Comparison of ENCODE assay signal across 12 cellular contexts in genomic region chr14:54220697-54221431, GRCh38.
DNase-seq lines count a peak whose midpoint lies in the region; ATAC-seq and TF ChIP-seq lines count a peak whose summit lies in the region.
"Had no signal": no experiment of that assay in that cellular context is flagged by ENCODE, and none has a peak within 500 bp of the region (broad histone marks: within the 10 kb centered on the region; RNA-seq: fewer than 3 reads in every experiment).

No MANE protein-coding gene starts in this region.

- no peak for TF ChIP-seq CTCF in heart right ventricle (IDR thresholded peaks at IDR 0.05)
- no peak for TF ChIP-seq CTCF in fibroblast of lung (conservative IDR thresholded peaks at IDR 0.05 in 1 of 2, IDR thresholded peaks at IDR 0.05 in 1 of 2; ENCODE audit: low read depth in 1 of 2, low read length in 2 of 2)
- no peak for TF ChIP-seq CTCF in nephron progenitor cell (IDR thresholded peaks at IDR 0.05)
- no peak for TF ChIP-seq CTCF in upper lobe of right lung (IDR thresholded peaks at IDR 0.05)

- no peak for ATAC-seq in heart right ventricle
- no peak for ATAC-seq in left cardiac atrium
- no peak for ATAC-seq in upper lobe of right lung
- ATAC-seq in GM21381 (IDR thresholded peaks at IDR 0.05; ENCODE audit: unreplicated experiment), result no peak

- peak overlapping the region; percentile 82 for H3K4me3 Mint-ChIP-seq in nephron progenitor cell

- intact Hi-C loops in heart right ventricle (cut with DNase I), result loop anchor here in 1 of 10 donors (10.0 kb wide), 1 partner anchor 104 kb away; no protein-coding TSS in a partner anchor
- intact Hi-C loops in left cardiac atrium (cut with DNase I), result no loop called here
- intact Hi-C loops in upper lobe of right lung (cut with DNase I), result no loop called here

- WGBS in heart right ventricle, 2 donors, result 29 to 36% methylated on average over 5 of the region's 5 CpGs

- no peak overlapping the region for H3K9ac ChIP-seq in fibroblast of lung (ENCODE audit: insufficient read depth, low read length)

- no peaks in the 10 kb centered on the region for H4K20me1 ChIP-seq in fibroblast of lung (ENCODE audit: control insufficient read depth, extremely low read depth, insufficient read depth, low read length)

- H3K79me2 ChIP-seq in fibroblast of lung (ENCODE audit: control insufficient read depth, insufficient read depth, low read length), result no peaks in the 10 kb centered on the region

- H3K4me3 ChIP-seq in heart right ventricle (peak overlapping the region in 9 of 10 donors; percentile 19 to 48 (median 27)), fibroblast of lung (replicated peaks in 1 of 4; ENCODE audit: control extremely low read depth in 1 of 4, insufficient read depth in 1 of 4, low read depth in 3 of 4, low read length in 4 of 4) (peak overlapping the region in 2 of 4 experiments; percentile 43 to 64), upper lobe of right lung (peak overlapping the region; percentile 33)

- DNase-seq in heart right ventricle, result no peak
- no peak for DNase-seq in left cardiac atrium
- DNase-seq in fibroblast of lung (ENCODE audit: low read depth in 2 of 2), result no peak
- DNase-seq in nephron progenitor cell, result no peak
- no peak for DNase-seq in upper lobe of right lung
- DNase-seq in activated CD4-positive, CD25-positive, alpha-beta regulatory T cell (lab: John Stamatoyannopoulos, UW), result no peak
- DNase-seq in activated T-cell treated with anti-CD3 and anti-CD28 coated beads for 4 hours, result no peak
- DNase-seq: central memory CD4-positive, alpha-beta T cell; DND-41; foreskin keratinocyte had no signal

- H3K27ac ChIP-seq in heart right ventricle (peak overlapping the region in 5 of 10 donors; percentile 5 to 65 (median 39)), fibroblast of lung (ENCODE audit: insufficient read depth, low read length) (no peak overlapping the region), upper lobe of right lung (no peak overlapping the region)
- H3K27ac ChIP-seq: foreskin keratinocyte, thyroid gland had no signal

- peaks cover 4% of the 10 kb centered on the region for H3K36me3 Mint-ChIP-seq in nephron progenitor cell (ENCODE audit: low read depth)

- H3K36me3 ChIP-seq in heart right ventricle, result no peaks in the 10 kb centered on the region
- H3K36me3 ChIP-seq in fibroblast of lung (ENCODE audit: control insufficient read depth, insufficient read depth, low read length), result no peaks in the 10 kb centered on the region
- no peaks in the 10 kb centered on the region for H3K36me3 ChIP-seq in upper lobe of right lung
- H3K36me3 ChIP-seq: thyroid gland had no signal

- peaks cover 93% of the 10 kb centered on the region for H3K4me1 Mint-ChIP-seq in nephron progenitor cell

- H3K27ac Mint-ChIP-seq in nephron progenitor cell, result peak overlapping the region; percentile 99

- H3K4me1 ChIP-seq in heart right ventricle (peaks cover 0 to 16% (median 8%) of the 10 kb centered on the region in 9 donors), fibroblast of lung (ENCODE audit: control insufficient read depth, extremely low read depth, insufficient read depth, low read length) (no peaks in the 10 kb centered on the region), upper lobe of right lung (no peaks in the 10 kb centered on the region)

- H3K9me3 ChIP-seq in heart right ventricle, result no peaks in the 10 kb centered on the region
- H3K9me3 ChIP-seq in fibroblast of lung (ENCODE audit: control insufficient read depth, insufficient read depth, low read depth, low read length), result no peaks in the 10 kb centered on the region
- H3K9me3 ChIP-seq in upper lobe of right lung, result no peaks in the 10 kb centered on the region
- H3K9me3 ChIP-seq: thyroid gland had no signal

- H2AFZ ChIP-seq in fibroblast of lung (ENCODE audit: low read length), result no peak overlapping the region

- H3K27me3 ChIP-seq in heart right ventricle (peaks cover 0 to 67% (median 54%) of the 10 kb centered on the region in 7 donors), fibroblast of lung (ENCODE audit: control insufficient read depth, insufficient read depth, low read length) (no peaks in the 10 kb centered on the region), upper lobe of right lung (peaks cover 31% of the 10 kb centered on the region)
- H3K27me3 ChIP-seq: foreskin keratinocyte, thyroid gland had no signal

- H3K9me3 Mint-ChIP-seq in nephron progenitor cell, result peaks cover 3% of the 10 kb centered on the region

- H3K27me3 Mint-ChIP-seq in nephron progenitor cell (ENCODE audit: low read depth, poor library complexity), result peaks cover 3% of the 10 kb centered on the region

- H3K4me2 ChIP-seq in fibroblast of lung (ENCODE audit: extremely low read depth, insufficient read depth, low read length), result peak overlapping the region; percentile 90
